ENCODE assay signal across 27 cellular contexts in genomic region chr7:70098905-70099672, GRCh38.
DNase-seq lines count a peak whose midpoint lies in the region; ATAC-seq and TF ChIP-seq lines count a peak whose summit lies in the region.
"Had no signal": no experiment of that assay in that cellular context is flagged by ENCODE, and none has a peak within 500 bp of the region (broad histone marks: within the 10 kb centered on the region; RNA-seq: fewer than 3 reads in every experiment).

No MANE protein-coding gene starts in this region.

- no peak for ATAC-seq in HG03460 (IDR thresholded peaks at IDR 0.05; ENCODE audit: unreplicated experiment)
- no peak for ATAC-seq in WTC11
- ATAC-seq: activated T-cell treated with anti-CD3 and anti-CD28 coated beads, Interleukin-2, amount 50 U/mL, for 4 hours; PC-3; stimulated activated naive CD8-positive, alpha-beta T cell treated with anti-CD3 and anti-CD28 coated beads, Interleukin-15, Interleukin-2, amounts not matched to agents 100 U/mL and 50 U/mL, for 24 hours; T-helper 17 cell had no signal

- no peak overlapping the region for H2AK5ac ChIP-seq in H9 (ENCODE audit: insufficient read length, low read length)

- H3K27ac Mint-ChIP-seq in chondrocyte (ENCODE audit: unreplicated experiment) = peak overlapping the region; percentile 34
- peak overlapping the region; percentile 71 for H3K27ac Mint-ChIP-seq in osteocyte (ENCODE audit: unreplicated experiment)
- no peak overlapping the region; a peak in 1 of 7 replicates for H3K27ac Mint-ChIP-seq in H9
- no peak overlapping the region for H3K27ac Mint-ChIP-seq in WTC11
- H3K27ac Mint-ChIP-seq: activated naive CD8-positive, alpha-beta T cell treated with anti-CD3 and anti-CD28 coated beads, Interleukin-2, amount 10 ng/mL, durations not matched to agents 7 days and 5 days; immature natural killer cell; T-helper 17 cell had no signal

- no peak overlapping the region for H3K4me3 Mint-ChIP-seq in chondrocyte (ENCODE audit: unreplicated experiment)
- no peak overlapping the region for H3K4me3 Mint-ChIP-seq in osteocyte (ENCODE audit: unreplicated experiment)
- no peak overlapping the region for H3K4me3 Mint-ChIP-seq in H9
- H3K4me3 Mint-ChIP-seq in WTC11 = no peak overlapping the region
- H3K4me3 Mint-ChIP-seq: activated naive CD8-positive, alpha-beta T cell treated with anti-CD3 and anti-CD28 coated beads, Interleukin-2, amount 10 ng/mL, durations not matched to agents 7 days and 5 days; activated T-cell treated with anti-CD3 and anti-CD28 coated beads, Interleukin-2, amount 50 U/mL, for 4 hours; IgD-negative memory B cell; immature natural killer cell; T-helper 17 cell had no signal

- no peak overlapping the region for H3K4me3 ChIP-seq in AG10803 (ENCODE audit: low read length)
- H3K4me3 ChIP-seq: BLaER1, spleen had no signal

- intact Hi-C loops in posterior vena cava (cut with DNase I) = no loop called here

- no peaks in the 10 kb centered on the region for H3K79me2 ChIP-seq in H9 (ENCODE audit: insufficient read depth, low read length)
- H3K79me2 ChIP-seq: parathyroid adenoma had no signal

- no peak overlapping the region for H2BK12ac ChIP-seq in H9 (ENCODE audit: insufficient read length, low read depth, low read length)

- no peak overlapping the region for H2AFZ ChIP-seq in H9 (ENCODE audit: low read length)
- H2AFZ ChIP-seq: parathyroid adenoma had no signal

- H3K27me3 Mint-ChIP-seq in chondrocyte (ENCODE audit: low read depth) = no peaks in the 10 kb centered on the region
- H3K27me3 Mint-ChIP-seq in osteocyte (ENCODE audit: unreplicated experiment) = no peaks in the 10 kb centered on the region
- no peaks in the 10 kb centered on the region for H3K27me3 Mint-ChIP-seq in H9 (ENCODE audit: low read depth)
- no peaks in the 10 kb centered on the region for H3K27me3 Mint-ChIP-seq in WTC11 (ENCODE audit: low read depth)
- H3K27me3 Mint-ChIP-seq: activated naive CD8-positive, alpha-beta T cell treated with anti-CD3 and anti-CD28 coated beads, Interleukin-2, amount 10 ng/mL, durations not matched to agents 7 days and 5 days; IgD-negative memory B cell; T-helper 17 cell had no signal

- no CpG with 5 or more reads among the region's 7 CpGs for WGBS in H9 (ENCODE audit: extremely low coverage, insufficient read length, low lambda C conversion rate)

- H4K91ac ChIP-seq in H9 (ENCODE audit: insufficient read length, low read depth, low read length) = no peak overlapping the region

- H3K23me2 ChIP-seq in H9 (ENCODE audit: insufficient read length, low read depth, low read length, poor library complexity, severe bottlenecking) = no peaks in the 10 kb centered on the region

- H3K4me1 ChIP-seq in H9 (ENCODE audit: insufficient read depth, low read length) = peaks cover 4% of the 10 kb centered on the region
- H3K4me1 ChIP-seq: BLaER1, parathyroid adenoma had no signal

- DNase-seq in AG10803 (ENCODE audit: low read depth) (peak; percentile 35), NCI-H69 (lab: John Stamatoyannopoulos, UW) (peak; percentile 78), chondrocyte (ENCODE audit: low spot score) (no peak), osteocyte (ENCODE audit: extremely low spot score, unreplicated experiment) (no peak), H9 (no peak), posterior vena cava (ENCODE audit: low spot score) (no peak), WTC11 (ENCODE audit: low spot score) (no peak)
- DNase-seq: ACHN; activated gamma-delta T cell treated with Interleukin-2 at 50 U/mL for 16 hours; activated naive CD8-positive, alpha-beta T cell treated with anti-CD3 and anti-CD28 coated beads, Interleukin-2, amount 10 ng/mL, durations not matched to agents 7 days and 5 days; activated T-cell treated with anti-CD3 and anti-CD28 coated beads, Interleukin-2, amount 50 U/mL, for 4 hours; brain microvascular endothelial cell; immature natural killer cell; mammary epithelial cell; NCI-H1048; NCI-H1694; NCI-H510A; PC-3; right cardiac atrium; spleen; stimulated activated CD4-positive, alpha-beta T cell treated with anti-CD3 and anti-CD28 coated beads, Interleukin-2, amount 100 ng/mL, for 24 hours; stimulated activated naive CD8-positive, alpha-beta T cell treated with anti-CD3 and anti-CD28 coated beads, Interleukin-15, Interleukin-2, amounts not matched to agents 100 U/mL and 50 U/mL, for 24 hours; T-helper 17 cell had no signal

- no peak overlapping the region for H3K4ac ChIP-seq in H9 (ENCODE audit: low read depth, low read length)

- TF ChIP-seq CTCF in AG10803 (conservative IDR thresholded peaks at IDR 0.05; ENCODE audit: low read length) (no peak), chondrocyte (IDR thresholded peaks at IDR 0.05) (no peak), osteocyte (IDR thresholded peaks at IDR 0.05) (no peak), H9 (conservative IDR thresholded peaks at IDR 0.05) (no peak), WTC11 (IDR thresholded peaks at IDR 0.05) (no peak)

- H3K9me3 Mint-ChIP-seq in chondrocyte (ENCODE audit: low read depth) = no peaks in the 10 kb centered on the region
- H3K9me3 Mint-ChIP-seq in osteocyte (ENCODE audit: unreplicated experiment) = no peaks in the 10 kb centered on the region
- no peaks in the 10 kb centered on the region for H3K9me3 Mint-ChIP-seq in H9
- H3K9me3 Mint-ChIP-seq in WTC11 = no peaks in the 10 kb centered on the region
- H3K9me3 Mint-ChIP-seq: activated naive CD8-positive, alpha-beta T cell treated with anti-CD3 and anti-CD28 coated beads, Interleukin-2, amount 10 ng/mL, durations not matched to agents 7 days and 5 days; activated T-cell treated with anti-CD3 and anti-CD28 coated beads, Interleukin-2, amount 50 U/mL, for 4 hours; IgD-negative memory B cell; immature natural killer cell had no signal

- H2BK20ac ChIP-seq in H9 (ENCODE audit: low read depth, low read length, poor library complexity, severe bottlenecking) = no peak overlapping the region

- H3K4me1 Mint-ChIP-seq in chondrocyte (ENCODE audit: low read depth) (peaks cover 32% of the 10 kb centered on the region), osteocyte (ENCODE audit: unreplicated experiment) (peaks cover 41% of the 10 kb centered on the region), H9 (peaks cover 13 to 16% of the 10 kb centered on the region in 2 experiments), WTC11 (peaks cover 11% of the 10 kb centered on the region)
- H3K4me1 Mint-ChIP-seq: activated naive CD8-positive, alpha-beta T cell treated with anti-CD3 and anti-CD28 coated beads, Interleukin-2, amount 10 ng/mL, durations not matched to agents 7 days and 5 days; IgD-negative memory B cell; immature natural killer cell; T-helper 17 cell had no signal

- no peak overlapping the region for H3K4me2 ChIP-seq in H9 (ENCODE audit: insufficient read depth, insufficient read length, low read length)
- H3K4me2 ChIP-seq: BLaER1 had no signal

- no peaks in the 10 kb centered on the region for H3K27me3 ChIP-seq in H9 (ENCODE audit: insufficient read depth, low read length)
- H3K27me3 ChIP-seq: BLaER1, brain microvascular endothelial cell, spleen had no signal

- H3K79me1 ChIP-seq in H9 (ENCODE audit: insufficient read depth, low read depth, low read length, poor library complexity, severe bottlenecking) = no peaks in the 10 kb centered on the region

- no peak overlapping the region for H3K14ac ChIP-seq in H9 (ENCODE audit: insufficient read depth, low read length)

- no peak overlapping the region for H3K18ac ChIP-seq in H9 (ENCODE audit: insufficient read length, low read depth, low read length)

- no peak overlapping the region for H2BK15ac ChIP-seq in H9 (ENCODE audit: low read depth, low read length)

- no peaks in the 10 kb centered on the region for H4K20me1 ChIP-seq in H9 (ENCODE audit: control insufficient read depth, insufficient read depth, insufficient read length)

- no peak overlapping the region for H3K23ac ChIP-seq in H9 (ENCODE audit: insufficient read length, low read depth, low read length)

- H3T11ph ChIP-seq in H9 (ENCODE audit: low read length) = no peak overlapping the region

- no peak overlapping the region for H2BK120ac ChIP-seq in H9 (ENCODE audit: low read depth, low read length, poor library complexity, severe bottlenecking)

- POLR2A ChIA-PET in WTC11 (lab: Charles Lee) = no interaction called here

- no peak overlapping the region for H4K5ac ChIP-seq in H9 (ENCODE audit: insufficient read length, low read depth, low read length)

- H3K9me3 ChIP-seq in H9 (ENCODE audit: control insufficient read depth, low read depth, low read length) = no peaks in the 10 kb centered on the region
- H3K9me3 ChIP-seq: BLaER1, spleen had no signal

- no peak overlapping the region for H2BK5ac ChIP-seq in H9 (ENCODE audit: insufficient read length, low read length)

- no peak overlapping the region for H3K9ac ChIP-seq in H9 (ENCODE audit: extremely low read depth, insufficient read length, low read length)
- H3K9ac ChIP-seq: BLaER1, parathyroid adenoma had no signal

- H4K8ac ChIP-seq in H9 (replicated peaks; ENCODE audit: insufficient read length, low read depth, low read length) = no peak overlapping the region

- CTCF ChIA-PET in WTC11 (lab: Charles Lee) = no interaction called here

- H3K27ac ChIP-seq in H9 (ENCODE audit: insufficient read length, low read depth, low read length) = no peak overlapping the region
- H3K27ac ChIP-seq: BLaER1, brain microvascular endothelial cell, parathyroid adenoma, spleen had no signal

- H3K56ac ChIP-seq in H9 (ENCODE audit: insufficient read length, low read depth, low read length) = no peak overlapping the region

- H3K36me3 Mint-ChIP-seq in chondrocyte (ENCODE audit: low read depth) = no peaks in the 10 kb centered on the region
- no peaks in the 10 kb centered on the region for H3K36me3 Mint-ChIP-seq in osteocyte (ENCODE audit: unreplicated experiment)
- H3K36me3 Mint-ChIP-seq in H9 (ENCODE audit: insufficient read depth in 1 of 3, low read depth in 3 of 3) = no peaks in the 10 kb centered on the region
- no peaks in the 10 kb centered on the region for H3K36me3 Mint-ChIP-seq in WTC11
- H3K36me3 Mint-ChIP-seq: activated naive CD8-positive, alpha-beta T cell treated with anti-CD3 and anti-CD28 coated beads, Interleukin-2, amount 10 ng/mL, durations not matched to agents 7 days and 5 days; immature natural killer cell had no signal

TF ChIP-seq in WTC11, 78 proteins besides CTCF, POLR2A, EP300 and RAD21 (continues in another document):
- no peak for TF ChIP-seq ZNF512 (CRISPR knock-in tag; IDR thresholded peaks at IDR 0.05; ENCODE audit: borderline replicate concordance)
- TF ChIP-seq ZBTB21 (CRISPR knock-in tag; IDR thresholded peaks at IDR 0.05; ENCODE audit: borderline replicate concordance) = no peak
- no peak for TF ChIP-seq JUN (CRISPR knock-in tag; IDR thresholded peaks at IDR 0.05)

Comparison
In these comparisons a context has a peak if more than half of its experiments do, and no peak if none do; other contexts are left out.
1. DNase-seq: peak in AG10803 (single experiment) and NCI-H69 (single experiment); none in chondrocyte (single experiment), osteocyte (single experiment), H9 (single experiment), posterior vena cava (single experiment) and WTC11 (single experiment).
2. H3K27ac Mint-ChIP-seq: peak in chondrocyte (single experiment) and osteocyte (single experiment); none in H9 (0 of 3) and WTC11 (single experiment).